ENCODE assay signal across 23 cellular contexts in the genomic region with DNA sequence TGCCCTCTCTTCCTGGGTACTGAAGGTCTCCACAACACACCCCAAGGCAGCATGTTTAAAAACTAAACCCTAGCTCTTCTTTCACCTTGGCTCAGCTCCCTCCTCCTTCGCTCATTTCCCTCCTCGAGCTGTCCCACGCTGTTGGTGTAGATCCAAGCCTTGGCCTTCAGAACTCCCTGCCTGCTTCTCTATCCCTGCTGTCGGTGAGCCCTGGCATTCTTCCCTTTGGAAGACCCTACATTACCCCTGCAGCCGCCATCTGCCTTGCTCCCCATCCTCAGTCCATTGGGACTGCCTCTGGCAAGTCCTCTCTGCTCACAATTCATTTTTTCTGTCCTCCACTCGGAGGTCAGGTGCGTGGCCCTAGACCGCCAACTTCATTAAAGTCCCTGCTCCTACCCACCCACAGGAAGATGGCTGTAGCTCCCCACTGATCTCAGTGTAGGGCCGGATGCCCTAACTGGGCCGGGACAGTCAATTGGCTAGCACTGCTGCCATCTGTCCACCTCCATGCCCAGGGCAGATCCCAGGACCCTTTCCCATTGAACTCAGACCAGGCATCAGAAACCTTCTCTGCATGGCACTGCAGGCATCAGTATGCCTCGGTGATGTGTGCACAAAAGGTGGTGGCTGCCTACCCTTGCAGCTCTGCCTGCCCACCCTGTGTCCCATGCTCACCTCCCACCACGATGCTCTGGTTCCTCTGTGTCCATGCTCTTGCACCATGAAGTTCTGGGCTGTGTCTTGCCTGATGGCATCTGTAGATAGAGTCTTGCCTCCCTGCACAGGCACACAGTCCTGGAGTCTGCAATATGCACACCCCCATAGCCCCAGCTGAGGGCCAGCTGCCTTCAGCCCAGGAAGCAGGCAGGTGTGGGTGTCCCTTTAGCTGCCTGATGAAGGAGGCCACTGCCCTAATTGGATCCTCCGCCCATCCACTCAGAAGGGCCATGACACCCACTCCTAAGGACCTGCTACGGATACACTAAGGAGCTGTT. TPM values are rescaled to one million over a fixed set of nuclear protein-coding genes. Genes with fewer than 3 reads are reported as not detected.
DNase-seq lines count a peak whose midpoint lies in the region; ATAC-seq and TF ChIP-seq lines count a peak whose summit lies in the region.
"Had no signal": no experiment of that assay in that cellular context is flagged by ENCODE, and none has a peak within 500 bp of the region (broad histone marks: within the 10 kb centered on the region; RNA-seq: fewer than 3 reads in every experiment).

No MANE protein-coding gene starts in this region.

- H3K4me1 Mint-ChIP-seq in osteocyte (ENCODE audit: unreplicated experiment), result peaks cover 2% of the 10 kb centered on the region

- DNase-seq in DMS 273 (lab: John Stamatoyannopoulos, UW; ENCODE audit: unreplicated experiment) (peak; percentile 62), NCI-H446 treated with DMSO at 0.1 percent for 48 hours (lab: John Stamatoyannopoulos, UW) (peak; percentile 76), islet precursor cell (peak; percentile 42), osteocyte (ENCODE audit: extremely low spot score, unreplicated experiment) (peak; percentile 76), AG20443 (ENCODE audit: low spot score) (no peak)
- DNase-seq in activated CD4-positive, alpha-beta T cell treated with anti-CD3 and anti-CD28 coated beads, Interleukin-2, amount 50 U/mL, for 1 hour, result no peak
- DNase-seq: Calu3; CD8-positive, alpha-beta memory T cell; GF-D8; GOT3; HCEC 1CT; MG63; NCI-H2227 treated with DMSO at 0.1 percent for 48 hours; NCI-H774; Peyer's patch had no signal

- no peak overlapping the region for H3K27ac Mint-ChIP-seq in osteocyte (ENCODE audit: unreplicated experiment)
- H3K27ac Mint-ChIP-seq: CD8-positive, alpha-beta memory T cell had no signal

- no peaks in the 10 kb centered on the region for H3K9me3 Mint-ChIP-seq in osteocyte (ENCODE audit: unreplicated experiment)

- H3K36me3 Mint-ChIP-seq in osteocyte (ENCODE audit: unreplicated experiment), result no peaks in the 10 kb centered on the region

- no peak overlapping the region for H3K4me3 Mint-ChIP-seq in osteocyte (ENCODE audit: unreplicated experiment)
- H3K4me3 Mint-ChIP-seq: CD8-positive, alpha-beta memory T cell had no signal

- no peak for TF ChIP-seq CTCF in osteocyte (IDR thresholded peaks at IDR 0.05)

- ATAC-seq in HG03175 (IDR thresholded peaks at IDR 0.05; ENCODE audit: unreplicated experiment), result no peak
- ATAC-seq in HG03439 (IDR thresholded peaks at IDR 0.05; ENCODE audit: unreplicated experiment), result no peak
- ATAC-seq: HepG2, K562 had no signal

- H3K27me3 Mint-ChIP-seq in osteocyte (ENCODE audit: unreplicated experiment), result peaks cover 10% of the 10 kb centered on the region

RNA-seq across cellular contexts. Expression of a gene that starts 5.7 kb away (rescaled TPM):
- total RNA-seq in osteocyte, result not detected in 2 replicates
- total RNA-seq: A172; Calu3; CD8-positive, alpha-beta memory T cell; HepG2; K562; LHCN-M2; OCI-LY7; SK-MEL-5 had no signal

RNA-seq across cellular contexts. Expression of a gene that starts 32.2 kb away (rescaled TPM):
- total RNA-seq in osteocyte, result not detected in 2 replicates
- total RNA-seq: A172; Calu3; CD8-positive, alpha-beta memory T cell; HepG2; K562; LHCN-M2; OCI-LY7; Peyer's patch; SK-MEL-5 had no signal

Comparison
In these comparisons a context has a peak if more than half of its experiments do, and no peak if none do; other contexts are left out.
1. DNase-seq: peak in DMS 273 (single experiment), NCI-H446 treated with DMSO at 0.1 percent for 48 hours (single experiment), islet precursor cell (single experiment) and osteocyte (single experiment); none in activated CD4-positive, alpha-beta T cell treated with anti-CD3 and anti-CD28 coated beads, Interleukin-2, amount 50 U/mL, for 1 hour (single experiment) and AG20443 (single experiment).